21 cellular contexts compared by ENCODE assay signal in the genomic region with DNA sequence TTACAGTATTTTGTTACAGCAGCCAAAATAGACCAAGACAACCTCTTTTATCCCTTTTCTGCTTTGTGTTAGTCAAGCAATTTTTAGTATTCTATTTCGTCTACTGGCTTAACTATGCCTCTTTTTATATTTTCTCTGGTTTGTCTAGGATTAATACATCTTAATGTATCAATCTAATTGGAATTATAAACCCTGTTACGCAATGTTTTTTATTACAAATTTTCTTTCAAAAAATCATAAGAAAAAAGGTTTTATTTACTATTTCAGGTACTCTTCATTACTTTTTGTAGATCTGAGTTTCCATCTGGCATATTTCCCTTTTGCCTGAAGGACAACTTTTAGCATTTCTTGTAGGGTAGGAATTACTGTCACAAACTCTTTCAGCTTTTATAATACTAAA.
DNase-seq lines count a peak whose midpoint lies in the region; ATAC-seq, FAIRE-seq and TF ChIP-seq lines count a peak whose summit lies in the region.
"Had no signal": no experiment of that assay in that cellular context is flagged by ENCODE, and none has a peak within 500 bp of the region (broad histone marks: within the 10 kb centered on the region; RNA-seq: fewer than 3 reads in every experiment).

No MANE protein-coding gene starts in this region.

- DNase-seq in HepG2 (ENCODE audit: low spot score): no peak
- no peak for DNase-seq in right lobe of liver
- DNase-seq in K562 (ENCODE audit: extremely low read depth in 1 of 4, low spot score in 3 of 4): no peak
- DNase-seq: AML-193; Caco-2; Calu3; CD4-positive, alpha-beta T cell; CD8-positive, alpha-beta T cell; DMS79 treated with DMSO at 0.1 percent for 48 hours; GDM1 had no signal

- no peak overlapping the region for H3K9ac ChIP-seq in HepG2 (ENCODE audit: insufficient read depth, low read depth, low read length)
- H3K9ac ChIP-seq in K562 (ENCODE audit: insufficient read depth in 1 of 2, low read depth in 2 of 2, low read length in 2 of 2): no peak overlapping the region
- H3K9ac ChIP-seq: BLaER1 treated with 17β-estradiol and CSF1 and Interleukin-3, amounts not matched to agents 10 nM and 100 nM had no signal

- H3K79me2 ChIP-seq in HepG2 (ENCODE audit: insufficient read depth, low read length) (no peaks in the 10 kb centered on the region), K562 (ENCODE audit: control insufficient read depth, insufficient read depth, low read length) (no peaks in the 10 kb centered on the region)

- no peak overlapping the region for H3K4me3 ChIP-seq in HepG2 (replicated peaks in 1 of 3; ENCODE audit: insufficient read depth in 1 of 3, low read depth in 2 of 3, low read length in 3 of 3)
- H3K4me3 ChIP-seq in right lobe of liver: no peak overlapping the region
- no peak overlapping the region for H3K4me3 ChIP-seq in K562
- H3K4me3 ChIP-seq: A549; BLaER1 treated with 17β-estradiol and CSF1 and Interleukin-3, amounts not matched to agents 10 nM and 100 nM; GM12878 had no signal

- H3K4me1 ChIP-seq in HepG2 (ENCODE audit: insufficient read depth, low read length) (no peaks in the 10 kb centered on the region), right lobe of liver (no peaks in the 10 kb centered on the region), K562 (replicated peaks in 1 of 2; ENCODE audit: control insufficient read depth in 2 of 2, insufficient read depth in 2 of 2, low read length in 2 of 2) (no peaks in the 10 kb centered on the region)
- H3K4me1 ChIP-seq: A549; BLaER1 treated with 17β-estradiol and CSF1 and Interleukin-3, amounts not matched to agents 10 nM and 100 nM; Caco-2 had no signal

- TF ChIP-seq EP300 in HepG2 (IDR thresholded peaks at IDR 0.05; ENCODE audit: low read depth in 2 of 2, low read length in 2 of 2) (no peak), HepG2 (CRISPR knock-in tag; IDR thresholded peaks at IDR 0.05; ENCODE audit: borderline replicate concordance) (no peak), K562 (IDR thresholded peaks at IDR 0.05; ENCODE audit: low read length) (no peak)

- H3K9me1 ChIP-seq in K562 (ENCODE audit: control insufficient read depth, insufficient read depth, low read length): no peaks in the 10 kb centered on the region

- H3K36me3 ChIP-seq in HepG2 (replicated peaks in 1 of 2; ENCODE audit: control insufficient read depth in 1 of 2, insufficient read depth in 2 of 2, low read length in 2 of 2) (no peaks in the 10 kb centered on the region), right lobe of liver (no peaks in the 10 kb centered on the region), K562 (ENCODE audit: control insufficient read depth, insufficient read depth, low read length) (no peaks in the 10 kb centered on the region)
- H3K36me3 ChIP-seq: BLaER1 treated with 17β-estradiol and CSF1 and Interleukin-3, amounts not matched to agents 10 nM and 100 nM had no signal

- POLR2A ChIA-PET in HepG2 (lab: Yijun Ruan, JAX) (no interaction called here), K562 (lab: Yijun Ruan, JAX) (no interaction called here)

- CTCF ChIA-PET in HepG2 (lab: Yijun Ruan, JAX; ENCODE audit: low intra/inter-chr PET ratio, low total read pairs) (no interaction called here), K562 (lab: Yijun Ruan, JAX; ENCODE audit: low intra/inter-chr PET ratio) (no interaction called here)

- WGBS in HepG2 (ENCODE audit: low lambda C conversion rate): 97% methylated on average over 2 of the region's 2 CpGs
- WGBS in right lobe of liver (ENCODE audit: insufficient coverage, low coverage, low lambda C conversion rate, missing lambda C conversion rate): 91% methylated on average over 2 of the region's 2 CpGs
- 95% methylated on average over 2 of the region's 2 CpGs for WGBS in K562 (ENCODE audit: insufficient coverage, low coverage, missing lambda C conversion rate)

- no peak for TF ChIP-seq POLR2A in HepG2 (IDR thresholded peaks at IDR 0.05; ENCODE audit: insufficient read depth in 1 of 2, low read depth in 2 of 2, low read length in 2 of 2)
- no peak for TF ChIP-seq POLR2A in right lobe of liver (IDR thresholded peaks at IDR 0.05)
- no peak for TF ChIP-seq POLR2A in K562 (conservative IDR thresholded peaks at IDR 0.05)

- H3K27ac ChIP-seq in HepG2 (ENCODE audit: extremely low read length, insufficient read depth, low read length) (no peak overlapping the region), right lobe of liver (no peak overlapping the region), K562 (ENCODE audit: extremely low read depth, low read depth, low read length) (no peak overlapping the region)
- H3K27ac ChIP-seq: 22Rv1; A549; BLaER1 treated with 17β-estradiol and CSF1 and Interleukin-3, amounts not matched to agents 10 nM and 100 nM; C4-2B had no signal

- H2AFZ ChIP-seq in HepG2 (ENCODE audit: low read length) (no peak overlapping the region), K562 (ENCODE audit: low read depth, low read length) (no peak overlapping the region)

- no peak for TF ChIP-seq CTCF in HepG2 (CRISPR knock-in tag; IDR thresholded peaks at IDR 0.05)
- no peak for TF ChIP-seq CTCF in right lobe of liver (IDR thresholded peaks at IDR 0.05)
- no peak for TF ChIP-seq CTCF in K562 (IDR thresholded peaks at IDR 0.05 in 2 of 3, conservative IDR thresholded peaks at IDR 0.05 in 1 of 3; ENCODE audit: insufficient read depth in 2 of 3, low read depth in 1 of 3, low read length in 3 of 3)

- BruUV-seq in HepG2 (replicated peaks; lab: Mats Ljungman, UMichigan) (no TSS peak), K562 (replicated peaks; lab: Mats Ljungman, UMichigan) (no TSS peak)

- intact Hi-C loops in HepG2 (cut with micrococcal nuclease; ENCODE audit: unreplicated experiment): no loop called here
- intact Hi-C loops in right lobe of liver (cut with DNase I): no loop called here
- intact Hi-C loops in K562 (cut with micrococcal nuclease): no loop called here

- FAIRE-seq in HepG2 (lab: Jason Lieb, UNC): no peak
- no peak for FAIRE-seq in K562 (lab: Jason Lieb, UNC)
- FAIRE-seq: A549, D721Med, GM12878, GM12892, GM18507, GM19239 had no signal

- H3K4me2 ChIP-seq in HepG2 (ENCODE audit: low read depth, low read length): no peak overlapping the region
- no peak overlapping the region for H3K4me2 ChIP-seq in K562 (ENCODE audit: insufficient read depth, low read length)
- H3K4me2 ChIP-seq: A549; BLaER1 treated with 17β-estradiol and CSF1 and Interleukin-3, amounts not matched to agents 10 nM and 100 nM had no signal

- no peaks in the 10 kb centered on the region for H4K20me1 ChIP-seq in HepG2 (ENCODE audit: insufficient read depth, low read length)
- no peaks in the 10 kb centered on the region for H4K20me1 ChIP-seq in K562 (replicated peaks; ENCODE audit: control insufficient read depth, insufficient read depth, low read length)
- H4K20me1 ChIP-seq: BLaER1 treated with 17β-estradiol and CSF1 and Interleukin-3, amounts not matched to agents 10 nM and 100 nM had no signal

- in situ Hi-C loops in HepG2 (cut with HindIII; ENCODE audit: extremely low pct_ligation_motif_present, low pct_unique_long_range_greater_than_20kb) (no loop called here), K562 (cut with MboI) (no loop called here)

- TF ChIP-seq RAD21 in HepG2 (CRISPR knock-in tag; IDR thresholded peaks at IDR 0.05): no peak
- TF ChIP-seq RAD21 in K562 (CRISPR knock-in tag; conservative IDR thresholded peaks at IDR 0.05 in 1 of 2, IDR thresholded peaks at IDR 0.05 in 1 of 2): no peak

- ATAC-seq in HepG2 (no peak), right lobe of liver (no peak), K562 (no peak), GM18873 (IDR thresholded peaks at IDR 0.05; ENCODE audit: low FRiP score, unreplicated experiment) (no peak), HG03108 (IDR thresholded peaks at IDR 0.05; ENCODE audit: unreplicated experiment) (no peak)
- ATAC-seq: A549; CD8-positive, alpha-beta T cell; GM12878 had no signal

- no peaks in the 10 kb centered on the region for H3K27me3 ChIP-seq in HepG2 (ENCODE audit: control insufficient read depth in 1 of 2, insufficient read depth in 2 of 2, low read length in 2 of 2)
- H3K27me3 ChIP-seq in right lobe of liver: no peaks in the 10 kb centered on the region
- no peaks in the 10 kb centered on the region for H3K27me3 ChIP-seq in K562 (ENCODE audit: control insufficient read depth in 2 of 2, insufficient read depth in 2 of 2, low read length in 2 of 2)
- H3K27me3 ChIP-seq: BLaER1 treated with 17β-estradiol and CSF1 and Interleukin-3, amounts not matched to agents 10 nM and 100 nM had no signal

- no peaks in the 10 kb centered on the region for H3K9me3 ChIP-seq in HepG2 (ENCODE audit: low read length)
- no peaks in the 10 kb centered on the region for H3K9me3 ChIP-seq in right lobe of liver
- no peaks in the 10 kb centered on the region for H3K9me3 ChIP-seq in K562 (replicated peaks; ENCODE audit: control insufficient read depth, insufficient read depth, low read depth, low read length)
- H3K9me3 ChIP-seq: A549; BLaER1 treated with 17β-estradiol and CSF1 and Interleukin-3, amounts not matched to agents 10 nM and 100 nM had no signal

TF ChIP-seq in HepG2, 621 proteins besides CTCF, POLR2A, EP300 and RAD21:
- TF ChIP-seq JUND (CRISPR knock-in tag; IDR thresholded peaks at IDR 0.05) (no peak), CEBPB (IDR thresholded peaks at IDR 0.05; ENCODE audit: borderline replicate concordance, low read depth, low read length) (peak; percentile 45; the same call in 1 of the 2 replicates)

TF ChIP-seq in K562, 482 proteins besides CTCF, POLR2A, EP300 and RAD21:
- TF ChIP-seq TAF1 (IDR thresholded peaks at IDR 0.05; ENCODE audit: control insufficient read depth, extremely low read depth, insufficient read depth, low read length, severe bottlenecking) (no peak), CEBPG (CRISPR knock-in tag; IDR thresholded peaks at IDR 0.05) (no peak), CEBPG (tag; conservative IDR thresholded peaks at IDR 0.05 in 1 of 2, IDR thresholded peaks at IDR 0.05 in 1 of 2) (peak in 1 of 2 experiments; percentile 74; a peak in 2 of 4 replicates), CEBPB (tag; IDR thresholded peaks at IDR 0.05) (peak; percentile 62)
